In the genomic region with DNA sequence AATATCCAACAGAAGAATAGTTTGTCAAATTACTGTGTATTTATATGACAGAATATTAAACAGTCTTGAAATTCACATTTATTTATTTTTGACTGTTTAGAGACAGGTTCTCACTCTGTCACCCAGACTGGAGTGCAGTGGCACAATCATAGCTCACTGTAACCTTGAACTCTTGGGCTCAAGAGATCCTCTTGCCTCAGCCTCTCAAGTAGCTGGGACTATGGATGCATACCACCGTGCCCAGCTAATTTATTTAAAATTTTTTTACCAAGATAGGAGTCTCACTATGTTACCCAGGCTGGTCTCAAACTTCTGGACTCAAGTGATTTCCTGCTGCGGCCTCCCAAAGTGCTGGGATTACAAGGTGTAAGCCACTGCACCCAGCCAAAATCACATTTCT, we compare ENCODE assay signal across 25 cellular contexts.
"Had no signal": no experiment of that assay in that cellular context is flagged by ENCODE, and none has a peak within 500 bp of the region (broad histone marks: within the 10 kb centered on the region; RNA-seq: fewer than 3 reads in every experiment).

No MANE protein-coding gene starts in this region.

- H3K36me3 ChIP-seq: colonic mucosa, gastrocnemius medialis had no signal

- H3K4me3 ChIP-seq: colonic mucosa, coronary artery, dorsolateral prefrontal cortex, esophagus muscularis mucosa, esophagus squamous epithelium, gastrocnemius medialis, gastroesophageal sphincter, heart left ventricle, heart right ventricle had no signal

- H3K4me1 ChIP-seq: colonic mucosa, foreskin keratinocyte, gastrocnemius medialis had no signal

- H3K9me3 ChIP-seq: colonic mucosa, esophagus muscularis mucosa, esophagus squamous epithelium, gastrocnemius medialis, gastroesophageal sphincter, heart left ventricle had no signal

- ATAC-seq: effector memory CD8-positive, alpha-beta T cell; esophagus mucosa; foreskin keratinocyte; gastrocnemius medialis; gastroesophageal sphincter; heart left ventricle; heart right ventricle had no signal

- FAIRE-seq: colon, endothelial cell of umbilical vein had no signal

- H3K27ac ChIP-seq: colonic mucosa, coronary artery, dorsolateral prefrontal cortex, epithelial cell of prostate, esophagus muscularis mucosa, esophagus squamous epithelium, foreskin keratinocyte, gastrocnemius medialis, gastroesophageal sphincter, heart left ventricle, heart right ventricle had no signal

- H3K27me3 ChIP-seq: colonic mucosa, dorsolateral prefrontal cortex, esophagus muscularis mucosa, esophagus squamous epithelium, foreskin keratinocyte, gastrocnemius medialis, gastroesophageal sphincter, heart left ventricle, heart right ventricle had no signal

- DNase-seq: colonic mucosa; cortex of kidney; dermis blood vessel endothelial cell; dorsolateral prefrontal cortex; effector CD4-positive, alpha-beta T cell; effector memory CD4-positive, alpha-beta T cell; effector memory CD8-positive, alpha-beta T cell; endodermal cell; erythroblast; esophagus squamous epithelium; foreskin fibroblast; foreskin keratinocyte; foreskin melanocyte; gastrocnemius medialis; glutamatergic neuron; head of caudate nucleus; heart left ventricle; heart right ventricle had no signal
